In genomic region chr17:8105957-8106398, GRCh38 we compare ENCODE assay signal across 1 cellular context.
A peak's percentile ranks its signal among the peaks of the same experiment; 100 is the strongest.
TF ChIP-seq lines count a peak whose summit lies in the region.

No MANE protein-coding gene starts in this region.

TF ChIP-seq in HCT116, 20 proteins besides CTCF, POLR2A, EP300 and RAD21 (continued from another document):
- TF ChIP-seq ZBTB33 (IDR thresholded peaks at IDR 0.05; ENCODE audit: extremely low read depth, insufficient replicate concordance, low read length): no peak
- TF ChIP-seq SP1 (IDR thresholded peaks at IDR 0.05; ENCODE audit: low read depth): no peak
- TF ChIP-seq SIN3A (IDR thresholded peaks at IDR 0.05; ENCODE audit: low read depth): no peak
- TF ChIP-seq POLR2AphosphoS5 (IDR thresholded peaks at IDR 0.05; ENCODE audit: low read depth, low read length): peak; percentile 16; the same call in 1 of the 2 replicates
- no peak for TF ChIP-seq CBX3 (IDR thresholded peaks at IDR 0.05; ENCODE audit: low read depth)
- TF ChIP-seq TCF7L2 (IDR thresholded peaks at IDR 0.05; ENCODE audit: borderline replicate concordance, extremely low read depth, insufficient read depth, insufficient read length): no peak
- peak; percentile 66; the same call in 1 of the 2 replicates for TF ChIP-seq CEBPB (IDR thresholded peaks at IDR 0.05; ENCODE audit: low read depth)
- no peak for TF ChIP-seq ZFX (IDR thresholded peaks at IDR 0.05)
- no peak for TF ChIP-seq EZH2phosphoT487 (IDR thresholded peaks at IDR 0.05; ENCODE audit: borderline replicate concordance)
- no peak for TF ChIP-seq SRF (IDR thresholded peaks at IDR 0.05; ENCODE audit: low read depth)
- no peak for TF ChIP-seq EZH2 (IDR thresholded peaks at IDR 0.05)
- no peak for TF ChIP-seq MAX (IDR thresholded peaks at IDR 0.05)
- no peak for TF ChIP-seq ELF1 (IDR thresholded peaks at IDR 0.05; ENCODE audit: borderline replicate concordance, low read depth)
